In genomic region chr6:125945378-125946141, GRCh38 we compare ENCODE assay signal across 12 cellular contexts. TPM values are rescaled to one million over a fixed set of nuclear protein-coding genes. Genes with fewer than 3 reads are reported as not detected.
A peak's percentile ranks its signal among the peaks of the same experiment; 100 is the strongest.
DNase-seq lines count a peak whose midpoint lies in the region; ATAC-seq, FAIRE-seq and TF ChIP-seq lines count a peak whose summit lies in the region.
"Had no signal": no experiment of that assay in that cellular context is flagged by ENCODE, and none has a peak within 500 bp of the region (broad histone marks: within the 10 kb centered on the region; RNA-seq: fewer than 3 reads in every experiment).

No MANE protein-coding gene starts in this region.

- H3K9me3 Mint-ChIP-seq in activated T-cell treated with anti-CD3 and anti-CD28 coated beads, Interleukin-2, amount 50 U/mL, for 24 hours = no peaks in the 10 kb centered on the region
- no peaks in the 10 kb centered on the region for H3K9me3 Mint-ChIP-seq in activated CD4-positive, alpha-beta memory T cell treated with anti-CD3 and anti-CD28 coated beads for 36 hours

- H3K4me2 ChIP-seq in A549 = peak overlapping the region; percentile 68

- no peaks in the 10 kb centered on the region for H3K9me3 ChIP-seq in A549
- no peaks in the 10 kb centered on the region for H3K9me3 ChIP-seq in esophagus (ENCODE audit: control insufficient read depth in 2 of 2, insufficient read depth in 1 of 2, low read depth in 1 of 2, low read length in 1 of 2)
- H3K9me3 ChIP-seq: ovary had no signal

- ATAC-seq in A549 (no peak; a peak in 1 of 6 replicates), GM18909 (IDR thresholded peaks at IDR 0.05; ENCODE audit: poor library complexity, unreplicated experiment) (no peak)

- TF ChIP-seq EP300 in A549 (IDR thresholded peaks at IDR 0.05) = no peak

- no peak overlapping the region for H3K27ac Mint-ChIP-seq in activated T-cell treated with anti-CD3 and anti-CD28 coated beads, Interleukin-2, amount 50 U/mL, for 24 hours
- H3K27ac Mint-ChIP-seq in activated CD4-positive, alpha-beta memory T cell treated with anti-CD3 and anti-CD28 coated beads for 36 hours = no peak overlapping the region

- no peaks in the 10 kb centered on the region for H3K36me3 ChIP-seq in esophagus (ENCODE audit: control insufficient read depth in 2 of 2, insufficient read depth in 2 of 2, low read length in 1 of 2)
- H3K36me3 ChIP-seq: ovary had no signal

- CTCF ChIA-PET in A549 (lab: Yijun Ruan, JAX) = interaction anchor here (1.0 to 5.8 kb wide), 6 partner anchors 10 to 155 kb away, joined by 3 to 43 read pairs (median 6); partner anchors contain the start of genes HINT3 and NCOA7
- CTCF ChIA-PET in activated CD4-positive, alpha-beta memory T cell treated with anti-CD3 and anti-CD28 coated beads for 36 hours (lab: Charles Lee) = interaction anchor here (1.1 to 3.7 kb wide), 2 partner anchors 11 to 155 kb away, joined by 3 to 26 read pairs; partner anchors contain the start of genes HINT3 and NCOA7

- H3K4me1 ChIP-seq in A549 (peaks cover 96% of the 10 kb centered on the region), esophagus (ENCODE audit: control insufficient read depth in 2 of 2, insufficient read depth in 2 of 2, low read length in 1 of 2) (peaks cover 0 to 7% of the 10 kb centered on the region in 2 donors)

- POLR2A ChIA-PET in A549 (lab: Yijun Ruan, JAX) = interaction anchor here (0.7 to 3.0 kb wide), 8 partner anchors 11 to 165 kb away, joined by 3 to 20 read pairs (median 5); partner anchors contain the start of genes HINT3 and TRMT11
- POLR2A ChIA-PET in activated CD4-positive, alpha-beta memory T cell treated with anti-CD3 and anti-CD28 coated beads for 36 hours (lab: Charles Lee) = no interaction called here

- H3K36me3 Mint-ChIP-seq in activated T-cell treated with anti-CD3 and anti-CD28 coated beads, Interleukin-2, amount 50 U/mL, for 24 hours (ENCODE audit: low read depth) = no peaks in the 10 kb centered on the region
- H3K36me3 Mint-ChIP-seq in activated CD4-positive, alpha-beta memory T cell treated with anti-CD3 and anti-CD28 coated beads for 36 hours = no peaks in the 10 kb centered on the region

- H3K27ac ChIP-seq in A549 (peak overlapping the region; percentile 93 to 98), esophagus (ENCODE audit: low read depth in 2 of 2, low read length in 1 of 2) (peak overlapping the region; percentile 13 to 67)
- H3K27ac ChIP-seq: ovary had no signal

- no peak for FAIRE-seq in A549 (lab: Jason Lieb, UNC)
- FAIRE-seq: colon had no signal

- DNase-seq in A549 (ENCODE audit: low read depth in 1 of 2, low spot score in 1 of 2) (peak in 1 of 2 experiments; percentile 70), OCI-M1 (lab: John Stamatoyannopoulos, UW) (peak; percentile 77), non-pigmented ciliary epithelial cell (ENCODE audit: low read depth) (peak; percentile 57)
- no peak for DNase-seq in activated T-cell treated with anti-CD3 and anti-CD28 coated beads, Interleukin-2, amount 50 U/mL, for 24 hours
- DNase-seq in stimulated activated CD4-positive, alpha-beta T cell treated with anti-CD3 and anti-CD28 coated beads, Interleukin-4, amount 100 ng/mL, for 24 hours = no peak
- no peak for DNase-seq in activated CD4-positive, alpha-beta memory T cell treated with anti-CD3 and anti-CD28 coated beads for 36 hours
- DNase-seq: NCI-H510A, ovary, T-helper 1 cell had no signal

- no peak for TF ChIP-seq POLR2A in A549 (IDR thresholded peaks at IDR 0.05; ENCODE audit: low read length)

- peaks cover under 1% of the 10 kb centered on the region for H3K27me3 Mint-ChIP-seq in activated T-cell treated with anti-CD3 and anti-CD28 coated beads, Interleukin-2, amount 50 U/mL, for 24 hours
- peaks cover 4% of the 10 kb centered on the region for H3K27me3 Mint-ChIP-seq in activated CD4-positive, alpha-beta memory T cell treated with anti-CD3 and anti-CD28 coated beads for 36 hours

- H3K27me3 ChIP-seq in esophagus (ENCODE audit: control insufficient read depth in 1 of 2, insufficient read depth in 2 of 2, low read length in 2 of 2) = no peaks in the 10 kb centered on the region
- H3K27me3 ChIP-seq: ovary had no signal

- TF ChIP-seq CTCF in A549 (IDR thresholded peaks at IDR 0.05) = no peak

- intact Hi-C loops in activated CD4-positive, alpha-beta memory T cell treated with anti-CD3 and anti-CD28 coated beads for 36 hours (cut with micrococcal nuclease) = no loop called here

- 0% methylated on average over 1 of the region's 1 CpG for WGBS in A549 (ENCODE audit: missing lambda C conversion rate)
- WGBS in esophagus, 2 donors = 72 to 85% methylated on average over 1 of the region's 1 CpG

- no peak overlapping the region for H3K4me3 Mint-ChIP-seq in activated T-cell treated with anti-CD3 and anti-CD28 coated beads, Interleukin-2, amount 50 U/mL, for 24 hours
- no peak overlapping the region for H3K4me3 Mint-ChIP-seq in activated CD4-positive, alpha-beta memory T cell treated with anti-CD3 and anti-CD28 coated beads for 36 hours

- TF ChIP-seq RAD21 in A549 (conservative IDR thresholded peaks at IDR 0.05 in 1 of 2, IDR thresholded peaks at IDR 0.05 in 1 of 2) = no peak

- H3K4me1 Mint-ChIP-seq in activated T-cell treated with anti-CD3 and anti-CD28 coated beads, Interleukin-2, amount 50 U/mL, for 24 hours (ENCODE audit: low read depth) = peaks cover 16% of the 10 kb centered on the region
- H3K4me1 Mint-ChIP-seq in activated CD4-positive, alpha-beta memory T cell treated with anti-CD3 and anti-CD28 coated beads for 36 hours (ENCODE audit: low read depth) = peaks cover 15% of the 10 kb centered on the region

- no peak overlapping the region for H3K4me3 ChIP-seq in A549
- H3K4me3 ChIP-seq in esophagus (ENCODE audit: low read depth in 1 of 2, low read length in 2 of 2) = no peak overlapping the region
- H3K4me3 ChIP-seq: ovary had no signal

TF ChIP-seq in A549, 52 proteins besides CTCF, POLR2A, EP300 and RAD21:
- TF ChIP-seq FOSL2 (IDR thresholded peaks at IDR 0.05) (no peak), FOSL2 (CRISPR knock-in tag; IDR thresholded peaks at IDR 0.05) (peak; percentile 50; the same call in 1 of the 2 replicates), ELK1 (IDR thresholded peaks at IDR 0.05; ENCODE audit: low read depth, low read length) (no peak), CEBPB (IDR thresholded peaks at IDR 0.05) (peak; percentile 34 to 85; a peak in 2 of 4 replicates), HEYL (CRISPR knock-in tag; IDR thresholded peaks at IDR 0.05) (0 out of 2 replicates have a peak, but pooled peaks have one; percentile 42), TFCP2L1 (CRISPR knock-in tag; IDR thresholded peaks at IDR 0.05) (0 out of 2 replicates have a peak, but pooled peaks have one; percentile 21), GATA3 (IDR thresholded peaks at IDR 0.05; ENCODE audit: borderline replicate concordance) (peak; percentile 60; the same call in 1 of the 2 replicates), TP53 (CRISPR knock-in tag; IDR thresholded peaks at IDR 0.05) (no peak), JUNB (IDR thresholded peaks at IDR 0.05) (peak; percentile 35; the same call in 1 of the 2 replicates), HOXA7 (CRISPR knock-in tag; IDR thresholded peaks at IDR 0.05) (0 out of 2 replicates have a peak, but pooled peaks have one; percentile 6), ZSCAN20 (CRISPR knock-in tag; IDR thresholded peaks at IDR 0.05) (0 out of 2 replicates have a peak, but pooled peaks have one; percentile 21), MAFK (IDR thresholded peaks at IDR 0.05; ENCODE audit: partially characterized antibody) (peak; percentile 42), HOXB5 (CRISPR knock-in tag; IDR thresholded peaks at IDR 0.05) (no peak), MAX (IDR thresholded peaks at IDR 0.05) (0 out of 2 replicates have a peak, but pooled peaks have one; percentile 11)
TF ChIP-seq in A549: peak in this region for 10.

RNA-seq across cellular contexts. Expression of gene HINT3, which starts 11.0 kb away (rescaled TPM):
- 4.7 and 7.2 TPM in 2 replicates for polyA plus RNA-seq in A549 (2011; rRNA removed)
- polyA plus RNA-seq in A549 (2012; cell fraction: cytosol; rRNA removed) = 2.1 and 2.9 TPM in 2 replicates
- 1.1 and 1.9 TPM in 2 replicates for polyA plus RNA-seq in A549 (2012; cell fraction: nucleus; rRNA removed)
- 13.0 to 13.8 TPM (median 13.5 TPM) in 3 replicates for polyA plus RNA-seq in A549 (2017; fragmentation: RNase III; extraction: RNeasy Plus Mini Kit Qiagen cat#74134 plus additional on column Dnase treatment)
- 1.5 and 1.6 TPM in 2 replicates for polyA minus RNA-seq in A549 (2011; rRNA and poly(A)+ RNA removed)
- polyA plus RNA-seq in esophagus = 10 to 100 TPM in 1 of 2 donors, 1 to 10 TPM in 1; 2.8 to 10.1 TPM
- total RNA-seq in activated CD4-positive, alpha-beta memory T cell treated with anti-CD3 and anti-CD28 coated beads for 36 hours = 1 to 10 TPM; 9.6 to 9.8 TPM

RNA-seq across cellular contexts. Expression of gene TRMT11, which starts 40.8 kb away (rescaled TPM):
- 33.2 and 44.1 TPM in 2 replicates for polyA plus RNA-seq in A549 (2011; rRNA removed)
- polyA plus RNA-seq in A549 (2012; cell fraction: cytosol; rRNA removed) = 9.6 and 10.9 TPM in 2 replicates
- polyA plus RNA-seq in A549 (2012; cell fraction: nucleus; rRNA removed) = 6.9 and 11.0 TPM in 2 replicates
- polyA plus RNA-seq in A549 (2017; fragmentation: RNase III; extraction: RNeasy Plus Mini Kit Qiagen cat#74134 plus additional on column Dnase treatment) = 16.1 to 17.4 TPM (median 16.2 TPM) in 3 replicates
- polyA minus RNA-seq in A549 (2011; rRNA and poly(A)+ RNA removed) = 16.6 and 20.7 TPM in 2 replicates
- polyA plus RNA-seq in esophagus = 10 to 100 TPM in 1 of 2 donors, 1 to 10 TPM in 1; 6.7 to 10.3 TPM
- total RNA-seq in activated CD4-positive, alpha-beta memory T cell treated with anti-CD3 and anti-CD28 coated beads for 36 hours = 10 to 100 TPM; 42.8 to 46.9 TPM

Comparison
In these comparisons a context has a peak if more than half of its experiments do, and no peak if none do; other contexts are left out.
1. DNase-seq: peak in OCI-M1 (single experiment) and non-pigmented ciliary epithelial cell (single experiment); none in activated T-cell treated with anti-CD3 and anti-CD28 coated beads, Interleukin-2, amount 50 U/mL, for 24 hours (single experiment), stimulated activated CD4-positive, alpha-beta T cell treated with anti-CD3 and anti-CD28 coated beads, Interleukin-4, amount 100 ng/mL, for 24 hours (single experiment) and activated CD4-positive, alpha-beta memory T cell treated with anti-CD3 and anti-CD28 coated beads for 36 hours (single experiment).